22 cellular contexts compared by ENCODE assay signal in the genomic region with DNA sequence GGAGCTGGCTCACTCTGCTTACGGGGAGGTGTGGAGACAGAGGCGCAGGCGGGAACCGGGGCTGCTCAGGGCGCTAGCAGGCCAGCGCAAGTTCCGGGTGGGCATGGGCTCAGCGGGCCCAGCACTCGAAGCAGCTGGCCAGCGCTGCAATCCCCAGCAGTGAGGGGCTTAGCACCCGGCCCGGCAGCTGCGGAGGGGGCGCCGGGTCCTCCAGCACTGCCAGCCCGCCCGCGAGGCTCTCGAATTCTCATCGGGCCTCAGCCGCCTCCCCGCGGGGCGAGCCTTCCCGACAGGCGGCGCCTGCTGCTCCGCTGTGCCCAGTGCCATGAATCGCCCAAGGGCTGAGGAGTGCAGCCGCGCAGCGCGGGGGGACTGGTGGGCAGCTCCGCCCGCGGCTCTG.
"Had no signal": no experiment of that assay in that cellular context is flagged by ENCODE, and none has a peak within 500 bp of the region (broad histone marks: within the 10 kb centered on the region; RNA-seq: fewer than 3 reads in every experiment).

No MANE protein-coding gene starts in this region.

- H3K9me3 ChIP-seq: SJSA1 had no signal

- DNase-seq: KBM-7, MV-4-11, NCI-H1048, NCI-H1105, NCI-H1417, NCI-H1436 treated with DMSO at 0.1 percent for 48 hours, NCI-H1694, NCI-H187 treated with DMSO at 0.1 percent for 48 hours, NCI-H2081, NCI-H2107, NCI-H226, NCI-H446, NCI-H510A, NCI-H524 treated with DMSO at 0.1 percent for 48 hours, NCI-H69, NCI-H774, Right ventricle myocardium superior, RPMI8226, SIG-M5 had no signal

- FAIRE-seq: RCC 7860 had no signal

- H3K27ac ChIP-seq: SJSA1, SK-N-MC had no signal

- H3K27me3 ChIP-seq: SJSA1 had no signal

- H3K4me3 ChIP-seq: SJSA1, SK-N-MC had no signal

- H3K36me3 ChIP-seq: SJSA1 had no signal
